Comparison of ENCODE assay signal across 8 cellular contexts in genomic region chr5:55711531-55712022, GRCh38. TPM values are rescaled to one million over a fixed set of nuclear protein-coding genes. Genes with fewer than 3 reads are reported as not detected.
A peak's percentile ranks its signal among the peaks of the same experiment; 100 is the strongest.
DNase-seq lines count a peak whose midpoint lies in the region; ATAC-seq and TF ChIP-seq lines count a peak whose summit lies in the region.

No MANE protein-coding gene starts in this region.

- H3K4me3 ChIP-seq in adipocyte (ENCODE audit: low read length) (peak overlapping the region; percentile 97), liver (ENCODE audit: low read depth in 1 of 3, low read length in 3 of 3) (peak overlapping the region; percentile 82 to 92 (median 92)), thyroid gland (replicated peaks in 1 of 3) (peak overlapping the region; percentile 23 to 87 (median 48))

- TF ChIP-seq POLR2A in thyroid gland (IDR thresholded peaks at IDR 0.05), result no peak

- H3K27me3 Mint-ChIP-seq in activated naive CD4-positive, alpha-beta T cell treated with anti-CD3 and anti-CD28 coated beads for 36 hours (ENCODE audit: low read depth), result no peaks in the 10 kb centered on the region

- H3K9me3 Mint-ChIP-seq in activated naive CD4-positive, alpha-beta T cell treated with anti-CD3 and anti-CD28 coated beads for 36 hours, result no peaks in the 10 kb centered on the region

- H3K4me1 Mint-ChIP-seq in activated naive CD4-positive, alpha-beta T cell treated with anti-CD3 and anti-CD28 coated beads for 36 hours (ENCODE audit: low read depth), result peaks cover 26% of the 10 kb centered on the region

- H3K9ac ChIP-seq in adipocyte (ENCODE audit: low read length) (peak overlapping the region; percentile 93), liver (ENCODE audit: low read depth in 1 of 2, low read length in 2 of 2) (peak overlapping the region; percentile 52 to 56)

- peak overlapping the region; percentile 62 for H3K27ac Mint-ChIP-seq in activated naive CD4-positive, alpha-beta T cell treated with anti-CD3 and anti-CD28 coated beads for 36 hours

- no peak for TF ChIP-seq RAD21 in liver (IDR thresholded peaks at IDR 0.05)

- intact Hi-C loops in activated naive CD4-positive, alpha-beta T cell treated with anti-CD3 and anti-CD28 coated beads for 36 hours (cut with micrococcal nuclease), result loop anchor here (1.0 to 10.0 kb wide), 9 partner anchors 60 to 539 kb away; partner anchors contain the start of genes CDC20B, IL31RA, MCIDAS and PLPP1
- intact Hi-C loops in thyroid gland (cut with DNase I), result no loop called here

- H3K9me3 ChIP-seq in adipocyte (ENCODE audit: control insufficient read depth, low read length), result peaks cover 6% of the 10 kb centered on the region
- H3K9me3 ChIP-seq in liver (ENCODE audit: control insufficient read depth in 4 of 4, low read length in 3 of 4), result no peaks in the 10 kb centered on the region
- no peaks in the 10 kb centered on the region for H3K9me3 ChIP-seq in thyroid gland

- H3K27ac ChIP-seq in liver (ENCODE audit: low read depth in 1 of 2, low read length in 2 of 2), result peak overlapping the region in 1 of 2 donors; percentile 8
- peak overlapping the region in 2 of 3 donors; percentile 39 to 54 for H3K27ac ChIP-seq in thyroid gland

- peaks cover 1% of the 10 kb centered on the region for H3K36me3 Mint-ChIP-seq in activated naive CD4-positive, alpha-beta T cell treated with anti-CD3 and anti-CD28 coated beads for 36 hours (ENCODE audit: low read depth)

- peaks cover 14% of the 10 kb centered on the region for H3K36me3 ChIP-seq in adipocyte (ENCODE audit: control insufficient read depth, insufficient read depth, low read length, severe bottlenecking)
- H3K36me3 ChIP-seq in liver (ENCODE audit: control insufficient read depth in 4 of 4, insufficient read depth in 3 of 4, low read depth in 1 of 4, low read length in 3 of 4), result no peaks in the 10 kb centered on the region
- no peaks in the 10 kb centered on the region for H3K36me3 ChIP-seq in thyroid gland

- TF ChIP-seq CTCF in liver (IDR thresholded peaks at IDR 0.05; ENCODE audit: low read depth, low read length, missing input control) (no peak), thyroid gland (IDR thresholded peaks at IDR 0.05) (no peak)

- peaks cover 8% of the 10 kb centered on the region for H3K4me1 ChIP-seq in adipocyte (ENCODE audit: control insufficient read depth, insufficient read depth, low read length)
- H3K4me1 ChIP-seq in liver (ENCODE audit: control insufficient read depth in 4 of 4, insufficient read depth in 4 of 4, low read length in 3 of 4), result peaks cover 0 to 13% (median 11%) of the 10 kb centered on the region in 4 donors
- peaks cover 5 to 7% of the 10 kb centered on the region in 2 donors for H3K4me1 ChIP-seq in thyroid gland

- DNase-seq in activated naive CD4-positive, alpha-beta T cell treated with anti-CD3 and anti-CD28 coated beads for 36 hours, result no peak
- no peak for DNase-seq in activated naive CD4-positive, alpha-beta T cell treated with anti-CD3 and anti-CD28 coated beads, Interleukin-2, amount 50 U/mL, for 16 hours
- DNase-seq in adipocyte (ENCODE audit: low read depth), result no peak
- DNase-seq in thyroid gland, result peak in 1 of 2 donors; percentile 6
- no peak for DNase-seq in NCI-H82 (lab: John Stamatoyannopoulos, UW)
- no peak for DNase-seq in T1000 (lab: John Stamatoyannopoulos, UW)

- no peak for ATAC-seq in HG02852 (IDR thresholded peaks at IDR 0.05; ENCODE audit: unreplicated experiment)

- H3K27me3 ChIP-seq in adipocyte (replicated peaks; ENCODE audit: control insufficient read depth, insufficient read depth, low read length) (no peaks in the 10 kb centered on the region), liver (ENCODE audit: control insufficient read depth in 4 of 4, insufficient read depth in 4 of 4, low read length in 3 of 4) (no peaks in the 10 kb centered on the region), thyroid gland (no peaks in the 10 kb centered on the region)

- CTCF ChIA-PET in activated naive CD4-positive, alpha-beta T cell treated with anti-CD3 and anti-CD28 coated beads for 36 hours (lab: Charles Lee), result no interaction called here

- 8% methylated on average over 17 of the region's 17 CpGs for WGBS in liver
- 3 to 6% methylated on average over 17 of the region's 17 CpGs for WGBS in thyroid gland, 2 donors

- peak overlapping the region; percentile 92 for H3K4me3 Mint-ChIP-seq in activated naive CD4-positive, alpha-beta T cell treated with anti-CD3 and anti-CD28 coated beads for 36 hours

TF ChIP-seq in liver, 16 proteins besides CTCF, POLR2A, EP300 and RAD21:
- TF ChIP-seq SP1 (IDR thresholded peaks at IDR 0.05), result no peak
- TF ChIP-seq, protein P1, sequence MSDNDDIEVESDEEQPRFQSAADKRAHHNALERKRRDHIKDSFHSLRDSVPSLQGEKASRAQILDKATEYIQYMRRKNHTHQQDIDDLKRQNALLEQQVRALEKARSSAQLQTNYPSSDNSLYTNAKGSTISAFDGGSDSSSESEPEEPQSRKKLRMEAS (IDR thresholded peaks at IDR 0.05), result no peak
- TF ChIP-seq RXRA (IDR thresholded peaks at IDR 0.05), result no peak
- TF ChIP-seq JUND (IDR thresholded peaks at IDR 0.05), result no peak
- TF ChIP-seq, protein P2, sequence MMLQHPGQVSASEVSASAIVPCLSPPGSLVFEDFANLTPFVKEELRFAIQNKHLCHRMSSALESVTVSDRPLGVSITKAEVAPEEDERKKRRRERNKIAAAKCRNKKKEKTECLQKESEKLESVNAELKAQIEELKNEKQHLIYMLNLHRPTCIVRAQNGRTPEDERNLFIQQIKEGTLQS (IDR thresholded peaks at IDR 0.05), result no peak
- TF ChIP-seq NR2F2 (IDR thresholded peaks at IDR 0.05), result no peak
- no peak for TF ChIP-seq EGR1 (IDR thresholded peaks at IDR 0.05; ENCODE audit: low read depth in 2 of 2)
- TF ChIP-seq FOXA2 (IDR thresholded peaks at IDR 0.05), result no peak
- TF ChIP-seq GABPA (IDR thresholded peaks at IDR 0.05 in 1 of 2, conservative IDR thresholded peaks at IDR 0.05 in 1 of 2), result no peak
- TF ChIP-seq TAF1 (conservative IDR thresholded peaks at IDR 0.05), result no peak
TF ChIP-seq in liver: peak in this region for 0.

RNA-seq across cellular contexts. Expression of gene SLC38A9, which starts 0.5 kb away (rescaled TPM):
- 10 to 100 TPM in 1 of 2 experiments, 1 to 10 TPM in 1; 9.2 to 10.1 TPM for total RNA-seq in activated naive CD4-positive, alpha-beta T cell treated with anti-CD3 and anti-CD28 coated beads for 36 hours
- 10 to 100 TPM; 24.6 to 31.0 TPM for total RNA-seq in liver
- 10 to 100 TPM; 11.4 to 12.7 TPM for polyA plus RNA-seq in liver
- 10 to 100 TPM; 19.5 to 44.2 (median 30.4) TPM for total RNA-seq in thyroid gland

RNA-seq across cellular contexts. Expression of gene DDX4, which starts 26.3 kb away (rescaled TPM):
- total RNA-seq in activated naive CD4-positive, alpha-beta T cell treated with anti-CD3 and anti-CD28 coated beads for 36 hours, result under 1 TPM in 1 of 2 experiments, not detected in 1; 0.31 TPM
- total RNA-seq in liver, result not detected
- polyA plus RNA-seq in liver, result not detected
- under 1 TPM in 2 of 4 donors, not detected in 2; 0.27 to 0.33 TPM for total RNA-seq in thyroid gland
